ENCODE assay signal across 10 cellular contexts in the genomic region with DNA sequence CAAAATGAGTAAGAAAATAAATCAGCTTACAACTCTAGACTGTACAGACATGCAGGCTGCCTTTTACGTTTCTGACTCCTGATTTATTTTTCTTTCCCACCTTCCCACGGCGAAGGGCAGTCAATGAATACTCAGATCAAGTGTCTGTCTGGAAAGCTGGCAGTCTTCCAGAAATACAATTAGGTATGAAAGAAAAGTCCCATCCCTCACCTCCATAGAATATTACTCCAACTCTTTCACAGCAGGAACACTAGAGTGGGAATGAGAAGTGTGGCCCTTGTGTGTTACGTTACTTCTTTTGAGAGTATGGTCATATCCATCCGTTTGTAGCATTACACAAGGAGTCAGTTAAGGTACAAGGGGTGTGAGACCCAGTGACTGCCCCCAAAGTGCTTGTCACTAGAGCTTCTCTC. TPM values are rescaled to one million over a fixed set of nuclear protein-coding genes. Genes with fewer than 3 reads are reported as not detected.
A peak's percentile ranks its signal among the peaks of the same experiment; 100 is the strongest.
DNase-seq lines count a peak whose midpoint lies in the region; ATAC-seq, FAIRE-seq and TF ChIP-seq lines count a peak whose summit lies in the region.
"Had no signal": no experiment of that assay in that cellular context is flagged by ENCODE, and none has a peak within 500 bp of the region (broad histone marks: within the 10 kb centered on the region; RNA-seq: fewer than 3 reads in every experiment).

No MANE protein-coding gene starts in this region.

- peak overlapping the region; percentile 49 for H4K91ac ChIP-seq in mesenchymal stem cell (ENCODE audit: low read length)

- no peak for ATAC-seq in activated T-cell treated with anti-CD3 and anti-CD28 coated beads, Interleukin-2, amount 50 U/mL, for 4 hours
- ATAC-seq in GM18520 (IDR thresholded peaks at IDR 0.05; ENCODE audit: unreplicated experiment), result no peak
- ATAC-seq: activated naive CD8-positive, alpha-beta T cell treated with anti-CD3 and anti-CD28 coated beads, Interleukin-2, amount 50 U/mL, for 24 hours had no signal

- peaks cover 2% of the 10 kb centered on the region for H3K36me3 Mint-ChIP-seq in astrocyte (ENCODE audit: low read depth, unreplicated experiment)
- H3K36me3 Mint-ChIP-seq in activated T-cell treated with anti-CD3 and anti-CD28 coated beads, Interleukin-2, amount 50 U/mL, for 4 hours (ENCODE audit: insufficient read depth), result no peaks in the 10 kb centered on the region
- H3K36me3 Mint-ChIP-seq: CD4-positive, CD25-positive, alpha-beta regulatory T cell had no signal

- peak overlapping the region; percentile 40 to 48 for H3K18ac ChIP-seq in mesenchymal stem cell (ENCODE audit: low read depth in 1 of 2, low read length in 2 of 2)

- peaks cover 34% of the 10 kb centered on the region for H3K79me2 ChIP-seq in astrocyte (ENCODE audit: insufficient read depth, low read length)

- H3K4ac ChIP-seq in mesenchymal stem cell (ENCODE audit: low read depth in 1 of 2, low read length in 2 of 2), result peak overlapping the region; percentile 8 to 57

- H4K8ac ChIP-seq in mesenchymal stem cell (ENCODE audit: low read length), result no peak overlapping the region

- no peak for FAIRE-seq in astrocyte (lab: Jason Lieb, UNC)

- H3K79me1 ChIP-seq in mesenchymal stem cell (replicated peaks; ENCODE audit: low read length, poor library complexity, severe bottlenecking), result peaks cover 13% of the 10 kb centered on the region

- no peaks in the 10 kb centered on the region for H3K9me3 Mint-ChIP-seq in astrocyte (ENCODE audit: unreplicated experiment)
- no peaks in the 10 kb centered on the region for H3K9me3 Mint-ChIP-seq in activated T-cell treated with anti-CD3 and anti-CD28 coated beads, Interleukin-2, amount 50 U/mL, for 4 hours
- H3K9me3 Mint-ChIP-seq: activated naive CD8-positive, alpha-beta T cell treated with anti-CD3 and anti-CD28 coated beads, Interleukin-2, amount 50 U/mL, for 24 hours had no signal

- WGBS in mesenchymal stem cell, result 96% methylated on average over 2 of the region's 5 CpGs

- H3K27ac ChIP-seq in astrocyte (ENCODE audit: low read depth, low read length) (peak overlapping the region; percentile 18), mesenchymal stem cell (ENCODE audit: low read length, poor library complexity, severe bottlenecking) (no peak overlapping the region)

- H3K9me3 ChIP-seq in astrocyte (ENCODE audit: insufficient read depth, low read depth, low read length) (no peaks in the 10 kb centered on the region), mesenchymal stem cell (ENCODE audit: control insufficient read depth, low read length) (no peaks in the 10 kb centered on the region)

- H3K4me1 ChIP-seq in astrocyte (ENCODE audit: insufficient read depth, low read length), result peaks cover 31% of the 10 kb centered on the region
- H3K4me1 ChIP-seq in mesenchymal stem cell (ENCODE audit: control insufficient read depth, insufficient read depth, low read depth, low read length), result peaks cover 13% of the 10 kb centered on the region

- H3K14ac ChIP-seq in mesenchymal stem cell (ENCODE audit: low read length in 2 of 2), result no peak overlapping the region

- no peaks in the 10 kb centered on the region for H3K27me3 ChIP-seq in astrocyte (ENCODE audit: insufficient read depth, low read length)
- no peaks in the 10 kb centered on the region for H3K27me3 ChIP-seq in mesenchymal stem cell (ENCODE audit: control insufficient read depth in 1 of 2, insufficient read depth in 1 of 2, low read length in 2 of 2)

- no peak overlapping the region for H3K27ac Mint-ChIP-seq in astrocyte (ENCODE audit: unreplicated experiment)
- H3K27ac Mint-ChIP-seq: activated naive CD8-positive, alpha-beta T cell treated with anti-CD3 and anti-CD28 coated beads, Interleukin-2, amount 50 U/mL, for 24 hours; CD4-positive, CD25-positive, alpha-beta regulatory T cell had no signal

- no peak overlapping the region for H3K23ac ChIP-seq in mesenchymal stem cell (ENCODE audit: low read length in 2 of 2)

- in situ Hi-C loops in Caki2 (cut with HindIII; ENCODE audit: low pct_unique_long_range_greater_than_20kb, low sequenced_read_pairs), result no loop called here
- in situ Hi-C loops in G401 (cut with HindIII; ENCODE audit: low sequenced_read_pairs), result no loop called here

- H3K36me3 ChIP-seq in astrocyte (ENCODE audit: insufficient read depth, low read length), result no peaks in the 10 kb centered on the region
- no peaks in the 10 kb centered on the region for H3K36me3 ChIP-seq in mesenchymal stem cell (ENCODE audit: control insufficient read depth in 1 of 2, insufficient read depth in 2 of 2, low read depth in 1 of 2, low read length in 2 of 2)

- H3K4me2 ChIP-seq in astrocyte (ENCODE audit: low read length), result peak overlapping the region; percentile 18
- H3K4me2 ChIP-seq in mesenchymal stem cell (ENCODE audit: low read length, poor library complexity, severe bottlenecking), result no peak overlapping the region

- H3K9ac ChIP-seq in astrocyte (ENCODE audit: low read length), result no peak overlapping the region
- no peak overlapping the region for H3K9ac ChIP-seq in mesenchymal stem cell (ENCODE audit: low read length)

- no peak for TF ChIP-seq CTCF in astrocyte (IDR thresholded peaks at IDR 0.05; ENCODE audit: insufficient read depth, low read depth, low read length)

- H3K4me3 ChIP-seq in astrocyte (ENCODE audit: insufficient read depth, low read depth, low read length), result no peak overlapping the region
- no peak overlapping the region for H3K4me3 ChIP-seq in mesenchymal stem cell (ENCODE audit: insufficient read depth in 1 of 2, low read depth in 1 of 2, low read length in 2 of 2)

- H2BK15ac ChIP-seq in mesenchymal stem cell (ENCODE audit: low read depth, poor library complexity, severe bottlenecking), result peak overlapping the region; percentile 73

- H3K4me1 Mint-ChIP-seq in astrocyte (ENCODE audit: low read depth, unreplicated experiment), result peaks cover 33% of the 10 kb centered on the region
- peaks cover 9% of the 10 kb centered on the region for H3K4me1 Mint-ChIP-seq in activated T-cell treated with anti-CD3 and anti-CD28 coated beads, Interleukin-2, amount 50 U/mL, for 4 hours (ENCODE audit: low read depth)

- DNase-seq in Caki2 (ENCODE audit: low read depth), result peak; percentile 94
- DNase-seq in NCI-H1105 treated with DMSO at 0.1 percent for 48 hours (lab: John Stamatoyannopoulos, UW), result peak; percentile 69
- DNase-seq in astrocyte (ENCODE audit: low read depth), result no peak
- DNase-seq in mesenchymal stem cell, result peak; percentile 46
- no peak for DNase-seq in central memory CD4-positive, alpha-beta T cell
- DNase-seq in G401 (ENCODE audit: low spot score), result no peak
- no peak for DNase-seq in activated T-cell treated with anti-CD3 and anti-CD28 coated beads, Interleukin-2, amount 50 U/mL, for 4 hours
- DNase-seq: activated naive CD8-positive, alpha-beta T cell treated with anti-CD3 and anti-CD28 coated beads, Interleukin-2, amount 50 U/mL, for 24 hours; CD4-positive, CD25-positive, alpha-beta regulatory T cell had no signal

- peaks cover 3% of the 10 kb centered on the region for H4K20me1 ChIP-seq in astrocyte (ENCODE audit: insufficient read depth, low read length)

- H2BK120ac ChIP-seq in mesenchymal stem cell (ENCODE audit: low read depth, low read length), result no peak overlapping the region

- H3K27me3 Mint-ChIP-seq in astrocyte (ENCODE audit: low read depth, unreplicated experiment), result no peaks in the 10 kb centered on the region
- peaks cover 50% of the 10 kb centered on the region for H3K27me3 Mint-ChIP-seq in activated T-cell treated with anti-CD3 and anti-CD28 coated beads, Interleukin-2, amount 50 U/mL, for 4 hours (ENCODE audit: low read depth)

- no peak overlapping the region for H2AK5ac ChIP-seq in mesenchymal stem cell (ENCODE audit: low read length, severe bottlenecking)

- no peak overlapping the region for H3K4me3 Mint-ChIP-seq in astrocyte (ENCODE audit: unreplicated experiment)
- H3K4me3 Mint-ChIP-seq in activated T-cell treated with anti-CD3 and anti-CD28 coated beads, Interleukin-2, amount 50 U/mL, for 4 hours, result no peak overlapping the region

- no peak overlapping the region for H2BK5ac ChIP-seq in mesenchymal stem cell (ENCODE audit: low read depth, low read length, poor library complexity, severe bottlenecking)

- H2BK12ac ChIP-seq in mesenchymal stem cell (ENCODE audit: low read length in 2 of 2), result peak overlapping the region; percentile 59 to 79

- H2AFZ ChIP-seq in astrocyte (ENCODE audit: low read depth, low read length) (no peak overlapping the region), mesenchymal stem cell (ENCODE audit: low read depth, low read length) (no peak overlapping the region)

RNA-seq across cellular contexts. Expression of a gene that starts 1.3 kb away (rescaled TPM):
- 77.9 and 83.8 TPM in 2 replicates for total RNA-seq in Caki2 (2014; rRNA removed; shearing (Covaris generic); ENCODE audit: low replicate concordance)
- total RNA-seq in astrocyte, result 48.6 and 58.5 TPM in 2 replicates
- polyA plus RNA-seq in mesenchymal stem cell (2013, experiment 1 of 2), result 79.7 TPM
- 80.1 TPM for polyA plus RNA-seq in mesenchymal stem cell (2013, experiment 2 of 2)
- total RNA-seq in G401 (2014; rRNA removed; shearing (Covaris generic)), result not detected in 2 replicates
- total RNA-seq in activated T-cell treated with anti-CD3 and anti-CD28 coated beads, Interleukin-2, amount 50 U/mL, for 4 hours, result under 1 TPM; 0.21 to 0.43 (median 0.41) TPM
- total RNA-seq: CD4-positive, CD25-positive, alpha-beta regulatory T cell had no signal

Comparison
In these comparisons a context has a peak if more than half of its experiments do, and no peak if none do; other contexts are left out.
1. DNase-seq: peak in Caki2 (single experiment), NCI-H1105 treated with DMSO at 0.1 percent for 48 hours (single experiment) and mesenchymal stem cell (single experiment); none in astrocyte (single experiment), central memory CD4-positive, alpha-beta T cell (single experiment), G401 (single experiment) and activated T-cell treated with anti-CD3 and anti-CD28 coated beads, Interleukin-2, amount 50 U/mL, for 4 hours (single experiment).
2. RNA of a gene that starts 1.3 kb away (total RNA-seq): 77.9 to 83.8 TPM in Caki2 and 48.6 to 58.5 TPM in astrocyte; 0.21 to 0.43 TPM in activated T-cell treated with anti-CD3 and anti-CD28 coated beads, Interleukin-2, amount 50 U/mL, for 4 hours and not detected in G401; every median in the first group is over 10 times any median in the second.